Comparison of ENCODE assay signal across 8 cellular contexts in genomic region chr1:33181038-33181861, GRCh38. TPM values are rescaled to one million over a fixed set of nuclear protein-coding genes. Genes with fewer than 3 reads are reported as not detected.
DNase-seq lines count a peak whose midpoint lies in the region; ATAC-seq and TF ChIP-seq lines count a peak whose summit lies in the region.

No MANE protein-coding gene starts in this region.

- H3K4me1 Mint-ChIP-seq in activated naive CD4-positive, alpha-beta T cell treated with anti-CD3 and anti-CD28 coated beads, Interleukin-2, amount 10 ng/mL, durations not matched to agents 7 days and 5 days = peaks cover 20% of the 10 kb centered on the region

- H3K27ac ChIP-seq in OCI-LY3 (ENCODE audit: low read length) = no peak overlapping the region
- peak overlapping the region in 9 of 10 donors; percentile 62 to 86 (median 79) for H3K27ac ChIP-seq in heart right ventricle
- peak overlapping the region; percentile 84 for H3K27ac ChIP-seq in psoas muscle

- ATAC-seq in HG03039 (IDR thresholded peaks at IDR 0.05; ENCODE audit: unreplicated experiment) (peak; percentile 9), heart right ventricle (peak; percentile 31 to 80 (median 44)), psoas muscle (peak; percentile 23 to 47 (median 39))

- no peaks in the 10 kb centered on the region for H3K9me3 Mint-ChIP-seq in activated naive CD4-positive, alpha-beta T cell treated with anti-CD3 and anti-CD28 coated beads, Interleukin-2, amount 10 ng/mL, durations not matched to agents 7 days and 5 days

- 0 to 1% methylated on average over 80 of the region's 80 CpGs for WGBS in heart right ventricle, 2 donors
- 0 to 1% (median 1%) methylated on average over 64 to 80 of the region's 80 CpGs for WGBS in psoas muscle, 3 donors

- no peaks in the 10 kb centered on the region for H4K20me1 ChIP-seq in OCI-LY3 (ENCODE audit: insufficient read depth, low read length)

- peak overlapping the region; percentile 85 for H3K4me2 ChIP-seq in OCI-LY3 (ENCODE audit: low read length)

- no peak overlapping the region for H2AFZ ChIP-seq in OCI-LY3 (ENCODE audit: low read depth, low read length)

- H3K4me3 ChIP-seq in OCI-LY3 (ENCODE audit: low read length) = peak overlapping the region; percentile 93
- H3K4me3 ChIP-seq in heart right ventricle = peak overlapping the region; percentile 75 to 95 (median 90)
- peak overlapping the region; percentile 88 for H3K4me3 ChIP-seq in psoas muscle

- H3K27ac Mint-ChIP-seq in activated naive CD4-positive, alpha-beta T cell treated with anti-CD3 and anti-CD28 coated beads, Interleukin-2, amount 10 ng/mL, durations not matched to agents 7 days and 5 days = peak overlapping the region; percentile 92

- CTCF ChIA-PET in activated naive CD4-positive, alpha-beta T cell treated with anti-CD3 and anti-CD28 coated beads, Interleukin-2, amount 10 ng/mL, durations not matched to agents 7 days and 5 days (lab: Charles Lee) = interaction anchor here (1.0 to 1.8 kb wide), 4 partner anchors 43 to 167 kb away, joined by 3 to 6 read pairs (median 4); no protein-coding TSS in a partner anchor

- H3K4me1 ChIP-seq in OCI-LY3 (ENCODE audit: low read length) = peaks cover 6% of the 10 kb centered on the region
- H3K4me1 ChIP-seq in heart right ventricle = peaks cover 3 to 31% (median 16%) of the 10 kb centered on the region in 9 donors
- peaks cover 15% of the 10 kb centered on the region for H3K4me1 ChIP-seq in psoas muscle

- DNase-seq in NCI-H524 (lab: John Stamatoyannopoulos, UW) (peak; percentile 53 to 67), NCI-H524 treated with DMSO at 0.1 percent for 48 hours (lab: John Stamatoyannopoulos, UW) (no peak), heart right ventricle (peak; percentile 51 to 60), psoas muscle (peak; percentile 51 to 73), GM19240 (ENCODE audit: insufficient read length, low spot score) (no peak)
- DNase-seq in activated naive CD4-positive, alpha-beta T cell treated with anti-CD3 and anti-CD28 coated beads, Interleukin-2, amount 10 ng/mL, durations not matched to agents 7 days and 5 days = peak; percentile 62

- peaks cover 12% of the 10 kb centered on the region for H3K27me3 ChIP-seq in OCI-LY3 (ENCODE audit: low read depth, low read length)
- H3K27me3 ChIP-seq in heart right ventricle = peaks cover 0 to 9% (median 0%) of the 10 kb centered on the region in 7 donors
- no peaks in the 10 kb centered on the region for H3K27me3 ChIP-seq in psoas muscle (ENCODE audit: insufficient read depth in 3 of 3, low read length in 2 of 3)

- H3K27me3 Mint-ChIP-seq in activated naive CD4-positive, alpha-beta T cell treated with anti-CD3 and anti-CD28 coated beads, Interleukin-2, amount 10 ng/mL, durations not matched to agents 7 days and 5 days = peaks cover 44% of the 10 kb centered on the region

- peak overlapping the region; percentile 60 for H3K9ac ChIP-seq in OCI-LY3 (ENCODE audit: low read length)

- no peaks in the 10 kb centered on the region for H3K36me3 ChIP-seq in OCI-LY3 (replicated peaks; ENCODE audit: low read depth, low read length)
- H3K36me3 ChIP-seq in heart right ventricle = peaks cover 0 to 10% (median 0%) of the 10 kb centered on the region in 9 donors
- no peaks in the 10 kb centered on the region for H3K36me3 ChIP-seq in psoas muscle (ENCODE audit: insufficient read depth in 1 of 2, low read depth in 1 of 2)

- H3K9me3 ChIP-seq in OCI-LY3 (ENCODE audit: insufficient read depth, low read length) = no peaks in the 10 kb centered on the region
- no peaks in the 10 kb centered on the region for H3K9me3 ChIP-seq in heart right ventricle
- no peaks in the 10 kb centered on the region for H3K9me3 ChIP-seq in psoas muscle

- peaks cover 3% of the 10 kb centered on the region for H3K36me3 Mint-ChIP-seq in activated naive CD4-positive, alpha-beta T cell treated with anti-CD3 and anti-CD28 coated beads, Interleukin-2, amount 10 ng/mL, durations not matched to agents 7 days and 5 days

- H3K79me2 ChIP-seq in OCI-LY3 (ENCODE audit: low read length) = no peaks in the 10 kb centered on the region

- TF ChIP-seq CTCF in OCI-LY3 (IDR thresholded peaks at IDR 0.05; ENCODE audit: low read depth, low read length) = no peak
- TF ChIP-seq CTCF in heart right ventricle (IDR thresholded peaks at IDR 0.05) = no peak
- no peak for TF ChIP-seq CTCF in psoas muscle (IDR thresholded peaks at IDR 0.05)

- intact Hi-C loops in heart right ventricle (cut with DNase I) (loop anchor here in 2 of 10 donors (5.0 kb wide), 2 partner anchors 46 to 54 kb away; no protein-coding TSS in a partner anchor), psoas muscle (cut with DNase I) (loop anchor here in 1 of 2 donors (5.0 kb wide), 2 partner anchors 76 to 171 kb away; partner anchors contain the start of gene ZNF362)

- H3K4me3 Mint-ChIP-seq in activated naive CD4-positive, alpha-beta T cell treated with anti-CD3 and anti-CD28 coated beads, Interleukin-2, amount 10 ng/mL, durations not matched to agents 7 days and 5 days = peak overlapping the region; percentile 92

RNA-seq across cellular contexts. Expression of gene TRIM62, which starts 0.6 kb away (rescaled TPM):
- total RNA-seq in heart right ventricle (1 to 10 TPM; 2.0 to 3.7 (median 2.8) TPM), psoas muscle (10 to 100 TPM in 2 of 4 donors, 1 to 10 TPM in 2; 4.3 to 14.2 (median 9.4) TPM)
- polyA plus RNA-seq in heart right ventricle (1 to 10 TPM; 2.4 to 2.5 TPM), psoas muscle (1 to 10 TPM; 4.0 to 6.9 (median 4.4) TPM)

Comparison
In these comparisons a context has a peak if more than half of its experiments do, and no peak if none do; other contexts are left out.
1. DNase-seq: peak in NCI-H524 (2 of 2), activated naive CD4-positive, alpha-beta T cell treated with anti-CD3 and anti-CD28 coated beads, Interleukin-2, amount 10 ng/mL, durations not matched to agents 7 days and 5 days (single experiment), heart right ventricle (2 of 2) and psoas muscle (2 of 2); none in NCI-H524 treated with DMSO at 0.1 percent for 48 hours (single experiment) and GM19240 (single experiment).
2. Peak in every context shown above with its lines, with median percentiles within 50 percentile points of each other: ATAC-seq and H3K4me3 ChIP-seq.